11 cellular contexts compared by ENCODE assay signal in genomic region chr7:102873470-102874165, GRCh38. TPM values are rescaled to one million over a fixed set of nuclear protein-coding genes. Genes with fewer than 3 reads are reported as not detected.
DNase-seq lines count a peak whose midpoint lies in the region; ATAC-seq and TF ChIP-seq lines count a peak whose summit lies in the region.
"Had no signal": no experiment of that assay in that cellular context is flagged by ENCODE, and none has a peak within 500 bp of the region (broad histone marks: within the 10 kb centered on the region; RNA-seq: fewer than 3 reads in every experiment).

No MANE protein-coding gene starts in this region.

- intact Hi-C loops in colonic mucosa (cut with DNase I) = loop anchor here (10.0 kb wide), 1 partner anchor 161 kb away; no protein-coding TSS in a partner anchor

- DNase-seq in HCEC 1CT = peak; percentile 20
- DNase-seq in kidney tubule cell (ENCODE audit: low spot score) = peak; percentile 32
- no peak for DNase-seq in medulla oblongata (ENCODE audit: extremely low spot score)
- DNase-seq in NCI-H1436 treated with DMSO at 0.1 percent for 48 hours (lab: John Stamatoyannopoulos, UW) = no peak
- DNase-seq in colonic mucosa = no peak
- no peak for DNase-seq in effector CD8-positive, alpha-beta T cell (lab: John Stamatoyannopoulos, UW)
- DNase-seq: activated CD4-positive, alpha-beta T cell treated with anti-CD3 and anti-CD28 coated beads, Interleukin-2, amount 50 U/mL, for 1 hour; nucleus accumbens had no signal

- no peak overlapping the region for H3K27ac ChIP-seq in colonic mucosa
- H3K27ac ChIP-seq: cardiac muscle cell had no signal

- no peak overlapping the region for H3K9ac ChIP-seq in colonic mucosa (ENCODE audit: low read depth in 2 of 2, low read length in 2 of 2)

- H3K27me3 ChIP-seq in colonic mucosa = no peaks in the 10 kb centered on the region
- H3K27me3 ChIP-seq: cardiac muscle cell had no signal

- no peak overlapping the region for H3K4me3 ChIP-seq in colonic mucosa
- H3K4me3 ChIP-seq: cardiac muscle cell had no signal

- H3K4me1 ChIP-seq in colonic mucosa = no peaks in the 10 kb centered on the region

- ATAC-seq in GM18907 (IDR thresholded peaks at IDR 0.05; ENCODE audit: unreplicated experiment) (peak; percentile 39), HG03460 (IDR thresholded peaks at IDR 0.05; ENCODE audit: unreplicated experiment) (peak; percentile 22)

- H3K36me3 ChIP-seq in colonic mucosa = no peaks in the 10 kb centered on the region
- H3K36me3 ChIP-seq: cardiac muscle cell had no signal

- TF ChIP-seq CTCF in colonic mucosa (IDR thresholded peaks at IDR 0.05) = no peak

- no peaks in the 10 kb centered on the region for H3K9me3 ChIP-seq in colonic mucosa

RNA-seq across cellular contexts. Expression of gene LRRC17, which starts 39.2 kb away (rescaled TPM):
- 1 to 10 TPM in 1 of 2 donors, under 1 TPM in 1; 0.91 to 1.1 TPM for total RNA-seq in colonic mucosa

Comparison
In these comparisons a context has a peak if more than half of its experiments do, and no peak if none do; other contexts are left out.
1. DNase-seq: peak in HCEC 1CT (single experiment) and kidney tubule cell (single experiment); none in medulla oblongata (single experiment), NCI-H1436 treated with DMSO at 0.1 percent for 48 hours (single experiment), colonic mucosa (single experiment) and effector CD8-positive, alpha-beta T cell (single experiment).